In the genomic region with DNA sequence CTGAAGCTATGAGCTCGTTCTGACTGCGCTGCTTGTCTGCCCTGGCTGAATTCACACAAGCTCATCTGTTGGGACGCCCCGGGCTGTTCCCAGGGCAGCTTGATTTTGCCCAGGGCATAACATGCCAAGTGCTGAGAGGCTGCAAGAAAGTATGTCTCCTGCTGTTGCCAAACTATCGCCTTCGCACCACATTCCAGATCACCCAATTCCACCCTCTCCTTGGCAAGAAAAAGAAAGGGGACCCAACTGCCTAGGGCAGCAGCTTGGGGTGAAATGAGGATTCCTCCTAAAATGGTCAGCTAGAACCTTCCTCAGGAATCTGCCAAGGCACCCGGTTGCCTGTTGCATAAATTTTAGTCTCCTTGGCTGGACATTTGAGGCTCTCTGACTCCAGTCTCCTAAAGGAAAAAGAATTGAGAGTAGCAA, we compare ENCODE assay signal across 26 cellular contexts. TPM values are rescaled to one million over a fixed set of nuclear protein-coding genes. Genes with fewer than 3 reads are reported as not detected.
DNase-seq lines count a peak whose midpoint lies in the region; ATAC-seq and TF ChIP-seq lines count a peak whose summit lies in the region.
"Had no signal": no experiment of that assay in that cellular context is flagged by ENCODE, and none has a peak within 500 bp of the region (broad histone marks: within the 10 kb centered on the region; RNA-seq: fewer than 3 reads in every experiment).

No MANE protein-coding gene starts in this region.

- H3K27me3 ChIP-seq in right atrium auricular region = no peaks in the 10 kb centered on the region
- no peaks in the 10 kb centered on the region for H3K27me3 ChIP-seq in gastrocnemius medialis
- H3K27me3 ChIP-seq: ovary had no signal

- POLR2A ChIA-PET in activated CD4-positive, alpha-beta memory T cell treated with anti-CD3 and anti-CD28 coated beads, Interleukin-2, amount 10 ng/mL, durations not matched to agents 7 days and 5 days (lab: Charles Lee) = no interaction called here

- TF ChIP-seq POLR2A in gastrocnemius medialis (IDR thresholded peaks at IDR 0.05) = no peak

- peaks cover 0 to 76% of the 10 kb centered on the region in 2 donors for H3K4me1 ChIP-seq in right atrium auricular region
- peaks cover 0 to 3% of the 10 kb centered on the region in 2 donors for H3K4me1 ChIP-seq in gastrocnemius medialis

- H3K36me3 ChIP-seq in right atrium auricular region (no peaks in the 10 kb centered on the region), gastrocnemius medialis (no peaks in the 10 kb centered on the region)
- H3K36me3 ChIP-seq: lower lobe of right lung, ovary had no signal

- no peak overlapping the region for H3K27ac Mint-ChIP-seq in activated CD4-positive, alpha-beta memory T cell treated with anti-CD3 and anti-CD28 coated beads, Interleukin-2, amount 10 ng/mL, durations not matched to agents 7 days and 5 days
- H3K27ac Mint-ChIP-seq: activated naive CD8-positive, alpha-beta T cell treated with anti-CD3 and anti-CD28 coated beads, Interleukin-2, amount 10 ng/mL, durations not matched to agents 7 days and 5 days; CD4-positive, CD25-positive, alpha-beta regulatory T cell; HFFc6; nephron progenitor cell; stimulated activated naive CD8-positive, alpha-beta T cell treated with anti-CD3 and anti-CD28 coated beads, Interleukin-15, Interleukin-2, amounts not matched to agents 100 ng/mL and 50 ng/mL, for 24 hours had no signal

- TF ChIP-seq CTCF in right atrium auricular region (IDR thresholded peaks at IDR 0.05) (no peak), gastrocnemius medialis (IDR thresholded peaks at IDR 0.05 in 4 of 5, conservative IDR thresholded peaks at IDR 0.05 in 1 of 5) (no peak)

- H3K4me3 ChIP-seq in right atrium auricular region (no peak overlapping the region), gastrocnemius medialis (no peak overlapping the region)
- H3K4me3 ChIP-seq: GM12878, lower lobe of right lung, ovary had no signal

- no peaks in the 10 kb centered on the region for H3K4me1 Mint-ChIP-seq in activated CD4-positive, alpha-beta memory T cell treated with anti-CD3 and anti-CD28 coated beads, Interleukin-2, amount 10 ng/mL, durations not matched to agents 7 days and 5 days
- H3K4me1 Mint-ChIP-seq: activated naive CD8-positive, alpha-beta T cell treated with anti-CD3 and anti-CD28 coated beads, Interleukin-2, amount 10 ng/mL, durations not matched to agents 7 days and 5 days; CD4-positive, CD25-positive, alpha-beta regulatory T cell; central memory CD8-positive, alpha-beta T cell had no signal

- CTCF ChIA-PET in activated CD4-positive, alpha-beta memory T cell treated with anti-CD3 and anti-CD28 coated beads, Interleukin-2, amount 10 ng/mL, durations not matched to agents 7 days and 5 days (lab: Charles Lee) = interaction anchor here (0.6 to 1.4 kb wide), 4 partner anchors 10 to 220 kb away, joined by 3 to 8 read pairs (median 3); no protein-coding TSS in a partner anchor

- in situ Hi-C loops in gastrocnemius medialis (cut with MboI; ENCODE audit: low sequenced_read_pairs in 4 of 4) = no loop called here

- no peak for DNase-seq in Right ventricle myocardium inferior (ENCODE audit: missing footprints)
- DNase-seq in cardiac septum (ENCODE audit: low spot score) = no peak
- no peak for DNase-seq in right atrium auricular region (ENCODE audit: low spot score)
- no peak for DNase-seq in gastrocnemius medialis
- no peak for DNase-seq in activated CD4-positive, alpha-beta memory T cell treated with anti-CD3 and anti-CD28 coated beads, Interleukin-2, amount 10 ng/mL, durations not matched to agents 7 days and 5 days
- DNase-seq in SHP77 treated with DMSO at 0.1 percent for 48 hours (lab: John Stamatoyannopoulos, UW) = no peak
- DNase-seq: activated gamma-delta T cell; activated naive CD8-positive, alpha-beta T cell treated with anti-CD3 and anti-CD28 coated beads, Interleukin-2, amount 10 ng/mL, durations not matched to agents 7 days and 5 days; CD4-positive, CD25-positive, alpha-beta regulatory T cell; HFFc6; Kasumi-1; lower lobe of right lung; MV-4-11; NCI-H146; NCI-H524; nephron progenitor cell; ovary; T-helper 2 cell had no signal

- no peaks in the 10 kb centered on the region for H3K9me3 Mint-ChIP-seq in activated CD4-positive, alpha-beta memory T cell treated with anti-CD3 and anti-CD28 coated beads, Interleukin-2, amount 10 ng/mL, durations not matched to agents 7 days and 5 days
- H3K9me3 Mint-ChIP-seq: activated naive CD8-positive, alpha-beta T cell treated with anti-CD3 and anti-CD28 coated beads, Interleukin-2, amount 10 ng/mL, durations not matched to agents 7 days and 5 days; CD4-positive, CD25-positive, alpha-beta regulatory T cell; central memory CD8-positive, alpha-beta T cell; HFFc6; nephron progenitor cell; stimulated activated naive CD8-positive, alpha-beta T cell treated with anti-CD3 and anti-CD28 coated beads, Interleukin-15, Interleukin-2, amounts not matched to agents 100 ng/mL and 50 ng/mL, for 24 hours had no signal

- intact Hi-C loops in Right ventricle myocardium inferior (cut with DNase I) (no loop called here), cardiac septum (cut with DNase I) (no loop called here), gastrocnemius medialis (cut with DNase I; ENCODE audit: low total_unique reads) (no loop called here)

- H3K27me3 Mint-ChIP-seq in activated CD4-positive, alpha-beta memory T cell treated with anti-CD3 and anti-CD28 coated beads, Interleukin-2, amount 10 ng/mL, durations not matched to agents 7 days and 5 days = peaks cover 13% of the 10 kb centered on the region
- H3K27me3 Mint-ChIP-seq: stimulated activated naive CD8-positive, alpha-beta T cell treated with anti-CD3 and anti-CD28 coated beads, Interleukin-15, Interleukin-2, amounts not matched to agents 100 ng/mL and 50 ng/mL, for 24 hours had no signal

- peak; percentile 12 for ATAC-seq in Right ventricle myocardium inferior
- peak; percentile 29 to 30 for ATAC-seq in gastrocnemius medialis
- no peak for ATAC-seq in HG02623 (IDR thresholded peaks at IDR 0.05; ENCODE audit: unreplicated experiment)
- ATAC-seq in HG02759 (IDR thresholded peaks at IDR 0.05; ENCODE audit: unreplicated experiment) = no peak
- ATAC-seq: GM12878, lower lobe of right lung had no signal

- H3K36me3 Mint-ChIP-seq in activated CD4-positive, alpha-beta memory T cell treated with anti-CD3 and anti-CD28 coated beads, Interleukin-2, amount 10 ng/mL, durations not matched to agents 7 days and 5 days (ENCODE audit: low read depth) = no peaks in the 10 kb centered on the region
- H3K36me3 Mint-ChIP-seq: activated naive CD8-positive, alpha-beta T cell treated with anti-CD3 and anti-CD28 coated beads, Interleukin-2, amount 10 ng/mL, durations not matched to agents 7 days and 5 days; CD4-positive, CD25-positive, alpha-beta regulatory T cell had no signal

- H3K9me3 ChIP-seq in right atrium auricular region (no peaks in the 10 kb centered on the region), gastrocnemius medialis (no peaks in the 10 kb centered on the region)
- H3K9me3 ChIP-seq: lower lobe of right lung, ovary had no signal

- H3K4me3 Mint-ChIP-seq in activated CD4-positive, alpha-beta memory T cell treated with anti-CD3 and anti-CD28 coated beads, Interleukin-2, amount 10 ng/mL, durations not matched to agents 7 days and 5 days = no peak overlapping the region
- H3K4me3 Mint-ChIP-seq: activated naive CD8-positive, alpha-beta T cell treated with anti-CD3 and anti-CD28 coated beads, Interleukin-2, amount 10 ng/mL, durations not matched to agents 7 days and 5 days; CD4-positive, CD25-positive, alpha-beta regulatory T cell; central memory CD8-positive, alpha-beta T cell; HFFc6; nephron progenitor cell; stimulated activated naive CD8-positive, alpha-beta T cell treated with anti-CD3 and anti-CD28 coated beads, Interleukin-15, Interleukin-2, amounts not matched to agents 100 ng/mL and 50 ng/mL, for 24 hours had no signal

- H3K27ac ChIP-seq in right atrium auricular region (peak overlapping the region; percentile 47 to 65), gastrocnemius medialis (peak overlapping the region in 2 of 4 donors; percentile 14 to 39)
- H3K27ac ChIP-seq: 22Rv1, HL-60, lower lobe of right lung, ovary had no signal

RNA-seq across cellular contexts. Expression of a gene that starts 21.2 kb away (rescaled TPM):
- total RNA-seq in Right ventricle myocardium inferior = 58.3 TPM
- total RNA-seq in cardiac septum = 49.4 TPM
- 10 to 100 TPM; 22.4 to 38.2 TPM for total RNA-seq in right atrium auricular region
- total RNA-seq in gastrocnemius medialis = 1 to 10 TPM; 4.0 to 7.8 (median 6.8) TPM
- under 1 TPM; 0.30 to 0.33 TPM for total RNA-seq in activated CD4-positive, alpha-beta memory T cell treated with anti-CD3 and anti-CD28 coated beads, Interleukin-2, amount 10 ng/mL, durations not matched to agents 7 days and 5 days
- total RNA-seq: CD4-positive, CD25-positive, alpha-beta regulatory T cell; mononuclear cell had no signal

Comparison
In these comparisons a context has a peak if more than half of its experiments do, and no peak if none do; other contexts are left out.
1. ATAC-seq: peak in Right ventricle myocardium inferior (single experiment) and gastrocnemius medialis (2 of 2); none in HG02623 (single experiment) and HG02759 (single experiment).